26 cellular contexts compared by ENCODE assay signal in the genomic region with DNA sequence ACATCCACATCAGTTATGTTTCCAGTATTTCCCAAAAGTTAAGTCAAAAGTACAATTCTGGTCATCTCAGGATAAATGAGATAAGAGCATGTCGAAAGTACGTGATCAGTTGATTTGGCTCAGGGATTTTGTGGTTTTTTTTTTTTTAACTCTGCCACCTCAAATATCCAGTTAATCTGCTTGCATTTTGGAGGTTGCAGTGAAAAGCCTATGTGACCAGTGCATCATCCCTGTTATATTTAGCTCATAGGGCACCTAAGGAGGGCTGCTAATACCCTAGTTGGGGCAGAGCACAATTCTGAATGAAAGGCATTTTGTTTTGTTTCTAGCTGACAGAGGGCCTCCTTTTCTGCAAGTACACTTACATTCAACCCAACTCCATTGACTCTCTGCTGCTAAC. TPM values are rescaled to one million over a fixed set of nuclear protein-coding genes. Genes with fewer than 3 reads are reported as not detected.
A peak's percentile ranks its signal among the peaks of the same experiment; 100 is the strongest.
DNase-seq lines count a peak whose midpoint lies in the region; ATAC-seq and TF ChIP-seq lines count a peak whose summit lies in the region.
"Had no signal": no experiment of that assay in that cellular context is flagged by ENCODE, and none has a peak within 500 bp of the region (broad histone marks: within the 10 kb centered on the region; RNA-seq: fewer than 3 reads in every experiment).

No MANE protein-coding gene starts in this region.

- H3K79me2 ChIP-seq in OCI-LY1 (ENCODE audit: insufficient read depth, low read length): no peaks in the 10 kb centered on the region

- TF ChIP-seq CTCF in OCI-LY1 (IDR thresholded peaks at IDR 0.05; ENCODE audit: low read length) (no peak), fibroblast of villous mesenchyme (IDR thresholded peaks at IDR 0.05; ENCODE audit: insufficient read depth, low read depth, low read length) (no peak), MCF 10A (IDR thresholded peaks at IDR 0.05; ENCODE audit: unreplicated experiment) (no peak)

- H3K4me3 ChIP-seq in OCI-LY1 (ENCODE audit: low read depth, low read length, poor library complexity, severe bottlenecking): no peak overlapping the region
- no peak overlapping the region for H3K4me3 ChIP-seq in fibroblast of villous mesenchyme (ENCODE audit: low read depth, low read length)
- H3K4me3 ChIP-seq in CD4-positive, alpha-beta memory T cell (ENCODE audit: low read length in 2 of 2): no peak overlapping the region

- no peaks in the 10 kb centered on the region for H3K36me3 ChIP-seq in OCI-LY1 (ENCODE audit: insufficient read depth, low read length)
- no peaks in the 10 kb centered on the region for H3K36me3 ChIP-seq in CD4-positive, alpha-beta memory T cell (ENCODE audit: insufficient read depth, low read length)

- H3K27ac ChIP-seq in OCI-LY1 (ENCODE audit: low read depth, low read length, poor library complexity, severe bottlenecking): peak overlapping the region; percentile 88
- H3K27ac ChIP-seq in CD4-positive, alpha-beta memory T cell (ENCODE audit: low read depth, low read length): no peak overlapping the region

- H3K4me1 Mint-ChIP-seq in MCF 10A (ENCODE audit: insufficient read depth, unreplicated experiment): peaks cover 4% of the 10 kb centered on the region
- peaks cover 13 to 29% (median 15%) of the 10 kb centered on the region in 4 donors for H3K4me1 Mint-ChIP-seq in CD4-positive, alpha-beta memory T cell

- no peak overlapping the region for H3K4me2 ChIP-seq in OCI-LY1 (ENCODE audit: low read length)

- DNase-seq in SIG-M5 treated with dmso at 0.1 percent for 504 hours (lab: John Stamatoyannopoulos, UW; ENCODE audit: unreplicated experiment) (peak; percentile 15), SIG-M5 (lab: John Stamatoyannopoulos, UW) (no peak), fibroblast of villous mesenchyme (ENCODE audit: low read depth) (peak; percentile 40), MCF 10A (ENCODE audit: unreplicated experiment) (no peak), GDM1 (lab: John Stamatoyannopoulos, UW) (no peak)
- no peak for DNase-seq in CD4-positive, alpha-beta memory T cell
- DNase-seq: 8988T; ACHN; Caco-2; CD8-positive, alpha-beta T cell; DMS79 treated with DMSO at 0.1 percent for 48 hours; KBM-7; MM.1S; NCI-H1092 treated with DMSO at 0.1 percent for 48 hours; NCI-H1436; NCI-H187; NCI-H2081 treated with DMSO at 0.1 percent for 48 hours; NCI-H2171; NCI-H226; NCI-H510A; PC-3; T-cell had no signal

- no peak overlapping the region for H3K27ac Mint-ChIP-seq in MCF 10A (ENCODE audit: low read depth, unreplicated experiment)
- H3K27ac Mint-ChIP-seq in CD4-positive, alpha-beta memory T cell: no peak overlapping the region
- H3K27ac Mint-ChIP-seq: CD8-positive, alpha-beta T cell; T-cell had no signal

- CTCF ChIA-PET in MCF 10A (lab: Yijun Ruan, JAX): no interaction called here
- CTCF ChIA-PET in CD4-positive, alpha-beta memory T cell (lab: Charles Lee; ENCODE audit: partially characterized antibody): no interaction called here

- no peaks in the 10 kb centered on the region for H3K9me2 ChIP-seq in OCI-LY1 (ENCODE audit: low read depth, low read length)

- no peaks in the 10 kb centered on the region for H3F3A ChIP-seq in OCI-LY1 (ENCODE audit: insufficient read depth, low read length)

- H2AFZ ChIP-seq in OCI-LY1 (ENCODE audit: low read length): no peak overlapping the region

- no TSS peak for BruUV-seq in MCF 10A (replicated peaks; lab: Mats Ljungman, UMichigan)

- H4K20me1 ChIP-seq in OCI-LY1 (ENCODE audit: insufficient read depth, low read length): no peaks in the 10 kb centered on the region

- POLR2A ChIA-PET in MCF 10A (lab: Yijun Ruan, JAX): interaction anchor here (1.1 kb wide), 1 partner anchor 25 kb away, joined by 4 read pairs; no protein-coding TSS in a partner anchor
- POLR2A ChIA-PET in CD4-positive, alpha-beta memory T cell (lab: Charles Lee; ENCODE audit: partially characterized antibody): no interaction called here

- no peak overlapping the region for H3K9ac ChIP-seq in OCI-LY1 (ENCODE audit: low read length)

- H3K36me3 Mint-ChIP-seq in MCF 10A (ENCODE audit: insufficient read depth, unreplicated experiment): no peaks in the 10 kb centered on the region
- no peaks in the 10 kb centered on the region for H3K36me3 Mint-ChIP-seq in CD4-positive, alpha-beta memory T cell
- H3K36me3 Mint-ChIP-seq: CD8-positive, alpha-beta T cell; T-cell had no signal

- no peaks in the 10 kb centered on the region for H3K27me3 ChIP-seq in OCI-LY1 (ENCODE audit: insufficient read depth, low read length)
- no peaks in the 10 kb centered on the region for H3K27me3 ChIP-seq in CD4-positive, alpha-beta memory T cell (ENCODE audit: insufficient read depth, low read length)

- H3K9me3 Mint-ChIP-seq in MCF 10A (ENCODE audit: unreplicated experiment): no peaks in the 10 kb centered on the region
- H3K9me3 Mint-ChIP-seq in CD4-positive, alpha-beta memory T cell: no peaks in the 10 kb centered on the region
- H3K9me3 Mint-ChIP-seq: CD8-positive, alpha-beta T cell; T-cell had no signal

- no peak overlapping the region for H3K4me3 Mint-ChIP-seq in MCF 10A (ENCODE audit: unreplicated experiment)
- H3K4me3 Mint-ChIP-seq in CD4-positive, alpha-beta memory T cell: no peak overlapping the region
- H3K4me3 Mint-ChIP-seq: CD8-positive, alpha-beta T cell; T-cell had no signal

- intact Hi-C loops in MCF 10A (cut with micrococcal nuclease): no loop called here
- intact Hi-C loops in CD4-positive, alpha-beta memory T cell (cut with micrococcal nuclease): no loop called here

- no peaks in the 10 kb centered on the region for H3K9me3 ChIP-seq in OCI-LY1 (ENCODE audit: low read length)
- no peaks in the 10 kb centered on the region for H3K9me3 ChIP-seq in CD4-positive, alpha-beta memory T cell (ENCODE audit: control insufficient read depth in 1 of 2, low read length in 2 of 2)
- H3K9me3 ChIP-seq: Caco-2 had no signal

- H3K4me1 ChIP-seq in OCI-LY1 (ENCODE audit: insufficient read depth, low read length, severe bottlenecking): peaks cover 44% of the 10 kb centered on the region
- H3K4me1 ChIP-seq in CD4-positive, alpha-beta memory T cell (ENCODE audit: insufficient read depth, low read length): peaks cover 16% of the 10 kb centered on the region

- H3K27me3 Mint-ChIP-seq in MCF 10A (ENCODE audit: insufficient read depth, unreplicated experiment): no peaks in the 10 kb centered on the region
- no peaks in the 10 kb centered on the region for H3K27me3 Mint-ChIP-seq in CD4-positive, alpha-beta memory T cell

- ATAC-seq in GM21367 (IDR thresholded peaks at IDR 0.05; ENCODE audit: unreplicated experiment): no peak
- ATAC-seq: CD8-positive, alpha-beta T cell; PC-3; T-cell had no signal

RNA-seq across cellular contexts. Expression of a gene that starts 31.7 kb away (rescaled TPM):
- 0.32 and 1.3 TPM in 2 replicates for total RNA-seq in fibroblast of villous mesenchyme
- 11.9 and 13.7 TPM in 2 replicates for total RNA-seq in MCF 10A (2022)
- 1 to 10 TPM; 1.3 to 1.4 TPM for total RNA-seq in CD4-positive, alpha-beta memory T cell
- polyA plus RNA-seq in CD4-positive, alpha-beta memory T cell: 1 to 10 TPM; 2.8 to 3.7 TPM

RNA-seq across cellular contexts. Expression of a gene that starts 46.8 kb away (rescaled TPM):
- total RNA-seq in fibroblast of villous mesenchyme (4.5 and 9.1 TPM in 2 replicates), MCF 10A (2022) (4.2 and 8.0 TPM in 2 replicates)
- total RNA-seq in CD4-positive, alpha-beta memory T cell: 10 to 100 TPM; 33.9 to 35.4 TPM
- 10 to 100 TPM in 1 of 2 donors, 1 to 10 TPM in 1; 4.5 to 11.6 TPM for polyA plus RNA-seq in CD4-positive, alpha-beta memory T cell

RNA-seq across cellular contexts. Expression of a gene that starts 48.5 kb away (rescaled TPM):
- total RNA-seq in fibroblast of villous mesenchyme (not detected in 2 replicates), MCF 10A (2022) (not detected in 2 replicates)
- total RNA-seq in CD4-positive, alpha-beta memory T cell: not detected
- not detected for polyA plus RNA-seq in CD4-positive, alpha-beta memory T cell
- total RNA-seq: Caco-2; CD8-positive, alpha-beta T cell; PC-3; SK-MEL-5; T-cell had no signal
- polyA plus RNA-seq: BJ had no signal

Comparison
In these comparisons a context has a peak if more than half of its experiments do, and no peak if none do; other contexts are left out.
1. DNase-seq: peak in SIG-M5 treated with dmso at 0.1 percent for 504 hours (single experiment) and fibroblast of villous mesenchyme (single experiment); none in SIG-M5 (single experiment), MCF 10A (single experiment), CD4-positive, alpha-beta memory T cell (0 of 5) and GDM1 (single experiment).